8 cellular contexts compared by ENCODE assay signal in the genomic region with DNA sequence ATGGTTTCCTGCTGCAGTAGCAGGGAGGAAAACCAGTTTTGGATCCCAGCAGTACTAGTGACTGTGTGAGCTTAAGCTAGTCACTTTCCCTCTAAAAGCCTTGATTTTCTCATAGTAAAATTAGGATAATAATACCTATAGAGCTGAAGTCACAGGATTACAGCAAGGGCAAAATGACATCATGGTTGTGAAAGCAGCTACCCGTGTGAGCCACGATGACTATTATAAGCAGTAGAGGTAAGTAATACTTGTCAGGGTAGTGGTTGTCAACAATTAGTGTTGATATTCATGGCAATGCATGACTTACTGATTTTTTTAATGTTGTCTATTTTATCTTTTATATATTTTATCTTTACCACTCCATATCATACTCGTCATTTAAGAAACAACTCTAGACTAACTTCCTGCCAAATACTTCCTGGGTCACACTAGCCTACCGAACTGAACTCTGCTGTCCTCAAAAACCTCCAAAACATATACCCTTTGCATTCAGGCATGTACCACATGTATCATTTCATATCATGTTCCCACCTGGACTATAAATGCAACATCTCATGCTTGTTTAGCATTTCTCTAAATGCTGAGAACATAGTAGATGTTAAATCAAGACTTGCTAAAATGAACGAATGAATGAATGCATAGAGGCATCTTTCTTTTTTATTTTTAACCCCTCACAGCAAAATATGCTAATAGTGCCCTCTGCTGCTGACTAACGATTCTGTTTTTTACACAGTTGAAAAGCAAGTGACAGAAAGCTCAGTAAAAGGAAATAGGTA.
DNase-seq lines count a peak whose midpoint lies in the region; ATAC-seq and FAIRE-seq lines count a peak whose summit lies in the region.

No MANE protein-coding gene starts in this region.

- no peaks in the 10 kb centered on the region for H3K4me1 ChIP-seq in CD4-positive, CD25-positive, alpha-beta regulatory T cell (ENCODE audit: control insufficient read depth, insufficient read depth, low read length, poor library complexity, severe bottlenecking)
- H3K4me1 ChIP-seq in effector memory CD4-positive, alpha-beta T cell (ENCODE audit: control insufficient read depth, insufficient read depth, low read length, poor library complexity, severe bottlenecking), result no peaks in the 10 kb centered on the region

- H3K9me3 Mint-ChIP-seq in CD4-positive, CD25-positive, alpha-beta regulatory T cell, result peaks cover 0 to 3% (median 0%) of the 10 kb centered on the region in 7 donors

- FAIRE-seq in GM19239 (lab: Jason Lieb, UNC), result peak; percentile 81

- peak in 2 of 3 donors; percentile 15 to 24 for DNase-seq in CD4-positive, CD25-positive, alpha-beta regulatory T cell
- DNase-seq in GM19239 (ENCODE audit: insufficient read length, low spot score) (no peak), NCI-H748 treated with DMSO at 0.1 percent for 48 hours (lab: John Stamatoyannopoulos, UW) (peak; percentile 27), dermis microvascular lymphatic vessel endothelial cell (ENCODE audit: low read depth in 2 of 2) (peak; percentile 11 to 35), smooth muscle cell of the brain vasculature (ENCODE audit: low read depth, low spot score) (peak; percentile 17), NCI-H128 (lab: John Stamatoyannopoulos, UW; ENCODE audit: unreplicated experiment) (no peak)
- no peak for DNase-seq in activated naive CD4-positive, alpha-beta T cell treated with anti-CD3 and anti-CD28 coated beads, Interleukin-2, amount 50 U/mL, for 16 hours
- DNase-seq in effector memory CD4-positive, alpha-beta T cell, result no peak

- H3K36me3 ChIP-seq in CD4-positive, CD25-positive, alpha-beta regulatory T cell (ENCODE audit: control insufficient read depth, insufficient read depth, low read length), result no peaks in the 10 kb centered on the region
- H3K36me3 ChIP-seq in effector memory CD4-positive, alpha-beta T cell (ENCODE audit: control insufficient read depth, insufficient read depth, low read length), result no peaks in the 10 kb centered on the region

- no peak overlapping the region for H3K27ac ChIP-seq in CD4-positive, CD25-positive, alpha-beta regulatory T cell (ENCODE audit: insufficient read depth, low read length, poor library complexity, severe bottlenecking)
- H3K27ac ChIP-seq in effector memory CD4-positive, alpha-beta T cell (ENCODE audit: insufficient read depth, low read length, poor library complexity, severe bottlenecking), result no peak overlapping the region

- peaks cover 44% of the 10 kb centered on the region for H3K27me3 Mint-ChIP-seq in CD4-positive, CD25-positive, alpha-beta regulatory T cell

- peaks cover 12% of the 10 kb centered on the region for H3K27me3 ChIP-seq in CD4-positive, CD25-positive, alpha-beta regulatory T cell (ENCODE audit: control insufficient read depth, insufficient read depth, low read length)
- no peaks in the 10 kb centered on the region for H3K27me3 ChIP-seq in effector memory CD4-positive, alpha-beta T cell (replicated peaks; ENCODE audit: control insufficient read depth, insufficient read depth, low read length, poor library complexity, severe bottlenecking)

- no peaks in the 10 kb centered on the region for H3K36me3 Mint-ChIP-seq in CD4-positive, CD25-positive, alpha-beta regulatory T cell

- H3K4me1 Mint-ChIP-seq in CD4-positive, CD25-positive, alpha-beta regulatory T cell, result peaks cover 4 to 6% (median 5%) of the 10 kb centered on the region in 4 donors

- no peak overlapping the region for H3K4me3 ChIP-seq in CD4-positive, CD25-positive, alpha-beta regulatory T cell (ENCODE audit: low read depth, low read length)
- H3K4me3 ChIP-seq in effector memory CD4-positive, alpha-beta T cell (ENCODE audit: insufficient read depth, low read depth, low read length, poor library complexity, severe bottlenecking), result no peak overlapping the region

- no peak for ATAC-seq in CD4-positive, CD25-positive, alpha-beta regulatory T cell (ENCODE audit: low read depth in 2 of 2)

- no peak overlapping the region for H3K4me3 Mint-ChIP-seq in CD4-positive, CD25-positive, alpha-beta regulatory T cell

- no peaks in the 10 kb centered on the region for H3K9me3 ChIP-seq in CD4-positive, CD25-positive, alpha-beta regulatory T cell (ENCODE audit: control insufficient read depth in 2 of 2, low read length in 2 of 2)
- H3K9me3 ChIP-seq in effector memory CD4-positive, alpha-beta T cell (ENCODE audit: control insufficient read depth, low read length), result no peaks in the 10 kb centered on the region

- H3K27ac Mint-ChIP-seq in CD4-positive, CD25-positive, alpha-beta regulatory T cell, result no peak overlapping the region

Comparison
In these comparisons a context has a peak if more than half of its experiments do, and no peak if none do; other contexts are left out.
1. DNase-seq: peak in CD4-positive, CD25-positive, alpha-beta regulatory T cell (2 of 3), NCI-H748 treated with DMSO at 0.1 percent for 48 hours (single experiment), dermis microvascular lymphatic vessel endothelial cell (2 of 2) and smooth muscle cell of the brain vasculature (single experiment); none in GM19239 (single experiment), NCI-H128 (single experiment), activated naive CD4-positive, alpha-beta T cell treated with anti-CD3 and anti-CD28 coated beads, Interleukin-2, amount 50 U/mL, for 16 hours (single experiment) and effector memory CD4-positive, alpha-beta T cell (0 of 3).